In the genomic region with DNA sequence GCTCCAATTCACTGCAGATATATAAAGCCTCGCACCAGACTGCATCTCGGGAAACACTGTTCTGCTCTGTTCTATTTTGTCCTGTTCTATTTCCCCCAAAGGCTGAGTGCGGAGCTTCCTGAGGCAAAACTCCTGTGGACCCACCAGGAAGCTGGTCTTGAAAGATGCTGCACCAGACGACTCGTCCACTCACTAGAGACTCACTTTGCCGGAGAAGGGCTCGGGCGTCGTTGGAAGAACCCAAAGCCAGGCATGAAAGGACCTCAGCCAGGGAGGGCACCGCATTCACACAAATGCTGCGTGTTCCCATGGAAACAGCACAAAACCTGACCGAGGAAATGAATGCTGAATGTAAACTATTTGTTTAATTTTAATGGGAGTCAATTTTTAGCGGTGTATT, we compare ENCODE assay signal across 9 cellular contexts.
"Had no signal": no experiment of that assay in that cellular context is flagged by ENCODE, and none has a peak within 500 bp of the region (broad histone marks: within the 10 kb centered on the region; RNA-seq: fewer than 3 reads in every experiment).

No MANE protein-coding gene starts in this region.

- H3K4me3 Mint-ChIP-seq: activated T-cell treated with anti-CD3 and anti-CD28 coated beads, Interleukin-2, amount 50 U/mL, for 24 hours had no signal

- H3K9me3 Mint-ChIP-seq: activated naive CD4-positive, alpha-beta T cell treated with anti-CD3 and anti-CD28 coated beads, Interleukin-2, amount 50 U/mL, for 72 hours; activated T-cell treated with anti-CD3 and anti-CD28 coated beads, Interleukin-2, amount 50 U/mL, for 24 hours had no signal

- H3K9me3 ChIP-seq: heart right ventricle, neutrophil, tibial nerve had no signal

- H3K36me3 ChIP-seq: heart right ventricle, neutrophil, tibial nerve had no signal

- H3K27ac Mint-ChIP-seq: activated naive CD4-positive, alpha-beta T cell treated with anti-CD3 and anti-CD28 coated beads, Interleukin-2, amount 50 U/mL, for 72 hours; activated T-cell treated with anti-CD3 and anti-CD28 coated beads, Interleukin-2, amount 50 U/mL, for 24 hours had no signal

- H3K27ac ChIP-seq: heart right ventricle, neutrophil, tibial nerve had no signal

- H3K36me3 Mint-ChIP-seq: activated naive CD4-positive, alpha-beta T cell treated with anti-CD3 and anti-CD28 coated beads, Interleukin-2, amount 50 U/mL, for 72 hours had no signal

- H3K4me3 ChIP-seq: heart right ventricle, tibial nerve had no signal

- ATAC-seq: activated CD4-positive, CD25-positive, alpha-beta regulatory T cell treated with anti-CD3 and anti-CD28 coated beads, Interleukin-2, amount 50 U/mL, for 24 hours; activated naive CD4-positive, alpha-beta T cell treated with anti-CD3 and anti-CD28 coated beads, Interleukin-2, amount 50 U/mL, for 72 hours; heart right ventricle had no signal

- DNase-seq: activated effector memory CD4-positive, alpha-beta T cell treated with Interleukin-2 at 50 U/mL for 16 hours; activated T-cell treated with anti-CD3 and anti-CD28 coated beads, Interleukin-2, amount 50 U/mL, for 24 hours; foreskin melanocyte; heart right ventricle; kidney glomerular epithelial cell had no signal

- H3K4me1 ChIP-seq: heart right ventricle, tibial nerve had no signal
